Comparison of ENCODE assay signal across 16 cellular contexts in genomic region chr10:13750299-13751190, GRCh38.
"Had no signal": no experiment of that assay in that cellular context is flagged by ENCODE, and none has a peak within 500 bp of the region (broad histone marks: within the 10 kb centered on the region; RNA-seq: fewer than 3 reads in every experiment).

No MANE protein-coding gene starts in this region.

- DNase-seq: activated CD4-positive, alpha-beta T cell treated with anti-CD3 and anti-CD28 coated beads, Interleukin-2, amount 50 U/mL, for 1 hour; activated CD4-positive, CD25-positive, alpha-beta regulatory T cell treated with anti-CD3 and anti-CD28 coated beads, Interleukin-2, amount 50 U/mL, for 72 hours; activated CD8-positive, alpha-beta memory T cell treated with anti-CD3 and anti-CD28 coated beads, Interleukin-2, amount 50 U/mL, for 48 hours; activated gamma-delta T cell treated with Interleukin-2 at 50 U/mL for 16 hours; amniotic stem cell; endodermal cell; foreskin fibroblast; lower lobe of right lung; right cardiac atrium; small intestine; stimulated activated CD4-positive, alpha-beta T cell treated with anti-CD3 and anti-CD28 coated beads, Interleukin-15, amount 100 ng/mL, for 24 hours; stimulated activated CD4-positive, alpha-beta T cell treated with anti-CD3 and anti-CD28 coated beads, Interleukin-2, amount 100 ng/mL, for 48 hours had no signal

- H3K4me3 ChIP-seq: lower lobe of right lung, prostate gland, tibial nerve had no signal

- H3K4me1 ChIP-seq: lower lobe of right lung, prostate gland had no signal

- H3K9me3 ChIP-seq: lower lobe of right lung, prostate gland, tibial nerve had no signal

- H3K36me3 ChIP-seq: lower lobe of right lung, prostate gland, tibial nerve had no signal

- H3K27ac ChIP-seq: epithelial cell of prostate, lower lobe of right lung, prostate gland, tibial nerve, VCaP had no signal
